1 cellular context compared by ENCODE assay signal in genomic region chr1:93446837-93447451, GRCh38.
TF ChIP-seq lines count a peak whose summit lies in the region.

No MANE protein-coding gene starts in this region.

TF ChIP-seq in SK-N-SH, 30 proteins besides CTCF, POLR2A, EP300 and RAD21 (continued from another document):
- TF ChIP-seq FOXJ3 (CRISPR knock-in tag; IDR thresholded peaks at IDR 0.05): no peak
- no peak for TF ChIP-seq ZBTB33 (IDR thresholded peaks at IDR 0.05; ENCODE audit: borderline replicate concordance, low read depth)
- no peak for TF ChIP-seq REST (IDR thresholded peaks at IDR 0.05; ENCODE audit: low read depth, low read length)
- no peak for TF ChIP-seq ELF1 (IDR thresholded peaks at IDR 0.05)
- no peak for TF ChIP-seq FOXM1 (IDR thresholded peaks at IDR 0.05; ENCODE audit: low read depth)
- TF ChIP-seq CHD2 (IDR thresholded peaks at IDR 0.05; ENCODE audit: low read length, partially characterized antibody): no peak
TF ChIP-seq in SK-N-SH: peak in this region for 0.
